1 cellular context compared by ENCODE assay signal in the genomic region with DNA sequence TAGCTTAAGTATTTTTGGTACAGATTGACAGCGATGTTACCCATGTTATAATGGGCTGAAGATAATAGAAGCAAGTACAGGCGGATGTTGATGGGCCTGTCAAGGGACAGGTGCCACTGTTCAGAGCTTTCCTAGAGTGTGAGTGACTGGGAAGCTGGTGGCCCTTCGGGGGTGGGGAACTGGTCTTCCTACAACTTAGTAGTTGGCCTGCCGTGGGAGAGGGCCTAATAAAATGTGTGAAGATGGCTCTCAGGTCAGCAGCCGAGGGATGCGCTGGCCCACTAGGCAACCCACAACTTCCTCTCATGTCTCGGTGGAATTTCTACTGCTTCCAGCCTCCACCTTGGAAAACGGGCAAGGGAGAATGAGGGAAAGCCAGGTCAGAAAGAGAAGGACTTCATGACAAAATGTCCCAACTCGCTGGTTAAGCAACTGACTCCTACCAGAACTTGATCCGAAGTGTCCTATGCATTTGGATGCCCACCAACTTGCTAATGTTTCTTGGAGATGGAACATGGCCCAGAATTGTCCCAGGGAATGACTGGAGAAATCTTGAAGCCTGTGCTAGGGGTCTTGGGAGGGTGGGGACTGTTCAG.
TF ChIP-seq lines count a peak whose summit lies in the region.

No MANE protein-coding gene starts in this region.

TF ChIP-seq in endothelial cell of umbilical vein, 7 proteins besides CTCF, POLR2A, EP300 and RAD21:
- TF ChIP-seq MYC (IDR thresholded peaks at IDR 0.05; ENCODE audit: low read depth, low read length) (no peak), POLR2AphosphoS5 (IDR thresholded peaks at IDR 0.05; ENCODE audit: insufficient read depth, low read depth, low read length) (no peak), GATA2 (IDR thresholded peaks at IDR 0.05; ENCODE audit: insufficient read depth, insufficient read length, low read depth, low read length) (no peak), FOS (IDR thresholded peaks at IDR 0.05; ENCODE audit: borderline replicate concordance, insufficient read depth, low read length) (no peak), EZH2 (IDR thresholded peaks at IDR 0.05; ENCODE audit: borderline replicate concordance, low read depth, low read length, severe bottlenecking) (no peak), JUN (IDR thresholded peaks at IDR 0.05; ENCODE audit: borderline replicate concordance, insufficient read depth, insufficient read length, low read depth) (no peak)
- TF ChIP-seq, protein P1, sequence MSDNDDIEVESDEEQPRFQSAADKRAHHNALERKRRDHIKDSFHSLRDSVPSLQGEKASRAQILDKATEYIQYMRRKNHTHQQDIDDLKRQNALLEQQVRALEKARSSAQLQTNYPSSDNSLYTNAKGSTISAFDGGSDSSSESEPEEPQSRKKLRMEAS (IDR thresholded peaks at IDR 0.05; ENCODE audit: insufficient read depth, insufficient read length): no peak
